25 cellular contexts compared by ENCODE assay signal in the genomic region with DNA sequence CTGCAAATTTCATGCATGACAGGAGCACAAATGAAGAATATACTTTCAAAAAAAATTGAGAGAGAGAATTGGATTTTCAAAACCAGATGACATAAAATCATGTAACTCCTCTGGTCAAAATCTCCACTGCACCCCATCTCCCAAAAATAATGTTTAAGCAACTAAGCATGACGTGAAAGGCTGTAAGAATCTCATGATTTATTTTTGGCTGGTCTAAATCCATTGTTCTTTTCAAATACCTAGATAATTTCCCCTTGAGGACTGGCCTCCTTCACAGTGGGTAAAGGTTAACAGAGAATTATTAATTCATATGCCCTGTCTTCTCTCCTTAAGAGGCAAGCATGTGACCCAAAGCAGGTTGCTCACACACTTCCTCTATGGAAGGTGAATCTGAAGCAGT.
"Had no signal": no experiment of that assay in that cellular context is flagged by ENCODE, and none has a peak within 500 bp of the region (broad histone marks: within the 10 kb centered on the region; RNA-seq: fewer than 3 reads in every experiment).

No MANE protein-coding gene starts in this region.

- H3K27ac Mint-ChIP-seq: activated T-helper 2 cell treated with anti-CD3 and anti-CD28 coated beads, Interferon-gamma antibody, Interleukin-2, Interleukin-4, amounts not matched to agents 10 μg/mL and 5 μg/mL and 100 μg/mL, durations not matched to agents 14 hours and 24 hours and 36 hours; WTC11 had no signal

- H3K36me3 Mint-ChIP-seq: mesothelial cell of epicardium, WTC11 had no signal

- H3K4me3 Mint-ChIP-seq: activated naive CD8-positive, alpha-beta T cell; immature natural killer cell; mesothelial cell of epicardium; naive thymus-derived CD8-positive, alpha-beta T cell; WTC11 had no signal

- H3K4me3 ChIP-seq: breast epithelium, colonic mucosa, dorsolateral prefrontal cortex, left lung, pancreas, psoas muscle, right atrium auricular region, thoracic aorta, upper lobe of left lung had no signal

- ATAC-seq: left lung; naive thymus-derived CD8-positive, alpha-beta T cell; pancreas; psoas muscle had no signal

- H3K36me3 ChIP-seq: breast epithelium, colonic mucosa, neutrophil, pancreas, right atrium auricular region, upper lobe of left lung had no signal

- H3K4me1 ChIP-seq: breast epithelium, colonic mucosa, left lung, pancreas, psoas muscle, right atrium auricular region, upper lobe of left lung had no signal

- H3K27ac ChIP-seq: breast epithelium, colonic mucosa, epithelial cell of prostate, foreskin keratinocyte, left lung, neutrophil, pancreas, psoas muscle, right atrium auricular region, thoracic aorta, upper lobe of left lung had no signal

- H3K27me3 ChIP-seq: breast epithelium, colonic mucosa, dorsolateral prefrontal cortex, foreskin keratinocyte, left lung, neutrophil, pancreas, right atrium auricular region, upper lobe of left lung had no signal

- H3K27me3 Mint-ChIP-seq: activated naive CD8-positive, alpha-beta T cell; naive thymus-derived CD8-positive, alpha-beta T cell had no signal

- DNase-seq: activated naive CD4-positive, alpha-beta T cell; activated T-cell treated with anti-CD3 and anti-CD28 coated beads, Interleukin-2, amount 50 U/mL, for 1 hour; amniotic stem cell; colonic mucosa; dorsolateral prefrontal cortex; foreskin keratinocyte; immature natural killer cell; left lung; naive thymus-derived CD8-positive, alpha-beta T cell; pancreas; psoas muscle; stimulated activated CD4-positive, alpha-beta T cell treated with anti-CD3 and anti-CD28 coated beads, Interleukin-4, amount 100 ng/mL, for 24 hours; stimulated activated naive CD4-positive, alpha-beta T cell treated with Interleukin-2 at 50 U/mL for 16 hours; T-helper 1 cell; T1000 had no signal

- H3K4me1 Mint-ChIP-seq: immature natural killer cell had no signal

- H3K9me3 Mint-ChIP-seq: immature natural killer cell; mesothelial cell of epicardium; naive thymus-derived CD8-positive, alpha-beta T cell had no signal

- H3K9me3 ChIP-seq: breast epithelium, colonic mucosa, left lung, neutrophil, pancreas, psoas muscle, right atrium auricular region, thoracic aorta, upper lobe of left lung had no signal
